8 cellular contexts compared by ENCODE assay signal in the genomic region with DNA sequence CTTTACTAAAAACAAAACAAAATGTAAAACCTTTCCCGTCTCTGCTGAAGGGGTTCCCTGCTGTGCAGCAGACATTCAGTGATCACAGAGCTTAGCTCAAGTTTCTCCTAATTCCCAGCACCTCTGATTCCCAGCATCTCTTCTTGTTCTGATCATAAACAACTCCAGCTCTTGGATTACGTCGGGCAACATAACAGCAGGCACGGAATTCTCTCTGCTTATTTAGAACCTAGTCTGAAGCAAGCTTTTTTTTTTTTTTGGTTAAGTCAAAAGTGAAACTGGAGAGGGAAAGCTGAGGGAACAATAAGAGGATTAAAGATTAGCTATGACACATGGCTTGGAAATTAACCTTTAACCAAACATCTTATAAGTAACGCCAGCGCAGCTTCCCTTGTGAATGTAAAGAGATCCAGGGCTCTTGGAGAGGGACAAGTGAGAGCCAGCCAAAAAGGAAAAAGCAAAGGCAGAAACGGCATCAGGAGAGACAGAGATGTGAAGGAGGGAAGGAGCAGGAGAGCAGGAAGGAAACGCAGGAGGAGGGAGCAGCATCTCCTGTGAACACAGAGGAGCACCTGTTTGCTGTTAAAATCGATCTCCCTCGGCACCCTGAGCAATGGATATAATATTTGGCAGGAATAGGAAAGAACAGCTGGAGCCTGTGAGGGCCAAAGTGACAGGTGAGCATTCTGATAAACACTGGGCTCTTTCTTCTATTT. TPM values are rescaled to one million over a fixed set of nuclear protein-coding genes. Genes with fewer than 3 reads are reported as not detected.
DNase-seq lines count a peak whose midpoint lies in the region; ATAC-seq lines count a peak whose summit lies in the region.

Gene BCO1, plus strand, starts transcription at position 394 of the 716 bp plus-strand sequence. Its CDS starts 220 bp downstream, at position 614.

- H3K27ac Mint-ChIP-seq in activated T-helper 17 cell treated with anti-CD3 and anti-CD28 coated beads, Interleukin-2, amount 50 U/mL, for 72 hours, result peak within 1 kb of the TSS; percentile 32
- no peak within 1 kb of the TSS for H3K27ac Mint-ChIP-seq in stimulated activated naive B cell treated with anti-CD40 and anti-IgM and Interleukin-4, amounts not matched to agents 10 μg/mL and 1 μg/mL and 100 μg/mL, for 72 hours
- H3K27ac Mint-ChIP-seq in activated naive CD4-positive, alpha-beta T cell treated with anti-CD3 and anti-CD28 coated beads, Interleukin-2, amount 10 ng/mL, durations not matched to agents 7 days and 5 days, result no peak within 1 kb of the TSS

- no peaks in the 10 kb centered on the region for H3K36me3 ChIP-seq in iPS-18a (ENCODE audit: control insufficient read depth, low read depth, low read length)

- H3K4me1 Mint-ChIP-seq in activated T-helper 17 cell treated with anti-CD3 and anti-CD28 coated beads, Interleukin-2, amount 50 U/mL, for 72 hours, result peaks cover 5% of the 10 kb centered on the region
- peaks cover 6% of the 10 kb centered on the region in 2 donors for H3K4me1 Mint-ChIP-seq in stimulated activated naive B cell treated with anti-CD40 and anti-IgM and Interleukin-4, amounts not matched to agents 10 μg/mL and 1 μg/mL and 100 μg/mL, for 72 hours
- H3K4me1 Mint-ChIP-seq in activated naive CD4-positive, alpha-beta T cell treated with anti-CD3 and anti-CD28 coated beads, Interleukin-2, amount 10 ng/mL, durations not matched to agents 7 days and 5 days, result no peaks in the 10 kb centered on the region

- H3K9ac ChIP-seq in iPS-18a (ENCODE audit: low read length), result no peak within 1 kb of the TSS

- no peaks in the 10 kb centered on the region for H3K9me3 Mint-ChIP-seq in activated T-helper 17 cell treated with anti-CD3 and anti-CD28 coated beads, Interleukin-2, amount 50 U/mL, for 72 hours
- no peaks in the 10 kb centered on the region for H3K9me3 Mint-ChIP-seq in stimulated activated naive B cell treated with anti-CD40 and anti-IgM and Interleukin-4, amounts not matched to agents 10 μg/mL and 1 μg/mL and 100 μg/mL, for 72 hours
- H3K9me3 Mint-ChIP-seq in activated naive CD4-positive, alpha-beta T cell treated with anti-CD3 and anti-CD28 coated beads, Interleukin-2, amount 10 ng/mL, durations not matched to agents 7 days and 5 days, result no peaks in the 10 kb centered on the region

- H3K27ac ChIP-seq in iPS-18a (ENCODE audit: low read length), result no peak within 1 kb of the TSS

- CTCF ChIA-PET in activated naive CD4-positive, alpha-beta T cell treated with anti-CD3 and anti-CD28 coated beads, Interleukin-2, amount 10 ng/mL, durations not matched to agents 7 days and 5 days (lab: Charles Lee), result interaction anchor here (0.6 to 0.7 kb wide), 2 partner anchors 38 to 56 kb away, joined by 3 to 7 read pairs; no protein-coding TSS in a partner anchor

- no peaks in the 10 kb centered on the region for H3K36me3 Mint-ChIP-seq in activated T-helper 17 cell treated with anti-CD3 and anti-CD28 coated beads, Interleukin-2, amount 50 U/mL, for 72 hours (ENCODE audit: low read depth)
- H3K36me3 Mint-ChIP-seq in stimulated activated naive B cell treated with anti-CD40 and anti-IgM and Interleukin-4, amounts not matched to agents 10 μg/mL and 1 μg/mL and 100 μg/mL, for 72 hours, result no peaks in the 10 kb centered on the region
- no peaks in the 10 kb centered on the region for H3K36me3 Mint-ChIP-seq in activated naive CD4-positive, alpha-beta T cell treated with anti-CD3 and anti-CD28 coated beads, Interleukin-2, amount 10 ng/mL, durations not matched to agents 7 days and 5 days

- no peaks in the 10 kb centered on the region for H3K27me3 Mint-ChIP-seq in activated T-helper 17 cell treated with anti-CD3 and anti-CD28 coated beads, Interleukin-2, amount 50 U/mL, for 72 hours
- H3K27me3 Mint-ChIP-seq in stimulated activated naive B cell treated with anti-CD40 and anti-IgM and Interleukin-4, amounts not matched to agents 10 μg/mL and 1 μg/mL and 100 μg/mL, for 72 hours, result peaks cover 0 to 6% of the 10 kb centered on the region in 2 donors
- H3K27me3 Mint-ChIP-seq in activated naive CD4-positive, alpha-beta T cell treated with anti-CD3 and anti-CD28 coated beads, Interleukin-2, amount 10 ng/mL, durations not matched to agents 7 days and 5 days, result peaks cover 10% of the 10 kb centered on the region

- peak within 1 kb of the TSS; percentile 33 for H3K4me3 ChIP-seq in iPS-18a (ENCODE audit: low read length)

- DNase-seq in DMS 273 (lab: John Stamatoyannopoulos, UW; ENCODE audit: unreplicated experiment) (peak; percentile 75), HK-2 (ENCODE audit: unreplicated experiment) (peak; percentile 39)
- DNase-seq in stimulated activated naive B cell treated with anti-CD40 and anti-IgM and Interleukin-4, amounts not matched to agents 10 μg/mL and 1 μg/mL and 100 μg/mL, for 72 hours, result no peak
- no peak for DNase-seq in activated naive CD4-positive, alpha-beta T cell treated with anti-CD3 and anti-CD28 coated beads, Interleukin-2, amount 10 ng/mL, durations not matched to agents 7 days and 5 days

- no peak for ATAC-seq in activated T-helper 17 cell treated with anti-CD3 and anti-CD28 coated beads, Interleukin-2, amount 50 U/mL, for 72 hours (replicated peaks)
- ATAC-seq in stimulated activated naive B cell treated with anti-CD40 and anti-IgM and Interleukin-4, amounts not matched to agents 10 μg/mL and 1 μg/mL and 100 μg/mL, for 72 hours (replicated peaks), result no peak
- ATAC-seq in GM19397 (IDR thresholded peaks at IDR 0.05; ENCODE audit: unreplicated experiment), result no peak
- ATAC-seq in GM19467 (IDR thresholded peaks at IDR 0.05; ENCODE audit: unreplicated experiment), result no peak

- peak within 1 kb of the TSS; percentile 6 for H3K4me3 Mint-ChIP-seq in activated T-helper 17 cell treated with anti-CD3 and anti-CD28 coated beads, Interleukin-2, amount 50 U/mL, for 72 hours
- peak within 1 kb of the TSS; percentile 9 to 44 for H3K4me3 Mint-ChIP-seq in stimulated activated naive B cell treated with anti-CD40 and anti-IgM and Interleukin-4, amounts not matched to agents 10 μg/mL and 1 μg/mL and 100 μg/mL, for 72 hours
- H3K4me3 Mint-ChIP-seq in activated naive CD4-positive, alpha-beta T cell treated with anti-CD3 and anti-CD28 coated beads, Interleukin-2, amount 10 ng/mL, durations not matched to agents 7 days and 5 days, result no peak within 1 kb of the TSS

- no peaks in the 10 kb centered on the region for H3K27me3 ChIP-seq in iPS-18a (ENCODE audit: control insufficient read depth, insufficient read depth, low read length)

- no peaks in the 10 kb centered on the region for H3K9me3 ChIP-seq in iPS-18a (ENCODE audit: control insufficient read depth, low read depth, low read length)

- H3K4me1 ChIP-seq in iPS-18a (ENCODE audit: control insufficient read depth, low read depth, low read length), result peaks cover 16% of the 10 kb centered on the region

RNA-seq across cellular contexts. Expression of gene BCO1, which starts in this region (rescaled TPM):
- not detected for total RNA-seq in activated T-helper 17 cell treated with anti-CD3 and anti-CD28 coated beads, Interleukin-2, amount 50 U/mL, for 72 hours

Comparison
In these comparisons a context has a peak if more than half of its experiments do, and no peak if none do; other contexts are left out.
1. DNase-seq: peak in DMS 273 (single experiment) and HK-2 (single experiment); none in stimulated activated naive B cell treated with anti-CD40 and anti-IgM and Interleukin-4, amounts not matched to agents 10 μg/mL and 1 μg/mL and 100 μg/mL, for 72 hours (single experiment) and activated naive CD4-positive, alpha-beta T cell treated with anti-CD3 and anti-CD28 coated beads, Interleukin-2, amount 10 ng/mL, durations not matched to agents 7 days and 5 days (single experiment).